Comparison of ENCODE assay signal across 8 cellular contexts in genomic region chr20:46022411-46023147, GRCh38. TPM values are rescaled to one million over a fixed set of nuclear protein-coding genes. Genes with fewer than 3 reads are reported as not detected.
DNase-seq lines count a peak whose midpoint lies in the region; ATAC-seq and TF ChIP-seq lines count a peak whose summit lies in the region.

No MANE protein-coding gene starts in this region.

- peak overlapping the region; percentile 69 for H3K4me3 Mint-ChIP-seq in CD4-positive, alpha-beta T cell
- peak overlapping the region; percentile 63 for H3K4me3 Mint-ChIP-seq in activated naive CD4-positive, alpha-beta T cell treated with anti-CD3 and anti-CD28 coated beads for 36 hours

- no peaks in the 10 kb centered on the region for H3K36me3 Mint-ChIP-seq in CD4-positive, alpha-beta T cell (ENCODE audit: low read depth)
- no peaks in the 10 kb centered on the region for H3K36me3 Mint-ChIP-seq in activated naive CD4-positive, alpha-beta T cell treated with anti-CD3 and anti-CD28 coated beads for 36 hours (ENCODE audit: low read depth)

- TF ChIP-seq EP300 in SK-N-SH (IDR thresholded peaks at IDR 0.05; ENCODE audit: borderline replicate concordance in 1 of 2, low read depth in 1 of 2, low read length in 1 of 2), result no peak

- POLR2A ChIA-PET in CD4-positive, alpha-beta T cell (lab: Charles Lee), result interaction anchor here (1.4 kb wide), 1 partner anchor 51 kb away, joined by 5 read pairs; the partner anchor contains the start of gene ZNF335
- POLR2A ChIA-PET in SK-N-SH (lab: Yijun Ruan, JAX), result no interaction called here

- H3K4me3 ChIP-seq in HUES48 (ENCODE audit: low read depth, low read length), result peak overlapping the region; percentile 73
- peak overlapping the region; percentile 59 to 60 for H3K4me3 ChIP-seq in SK-N-SH (ENCODE audit: low read depth in 2 of 2, low read length in 1 of 2)
- peak overlapping the region; percentile 66 for H3K4me3 ChIP-seq in cardiac muscle cell
- H3K4me3 ChIP-seq in psoas muscle, result no peak overlapping the region

- WGBS in SK-N-SH (ENCODE audit: low lambda C conversion rate), result 23% methylated on average over 32 of the region's 37 CpGs
- WGBS in psoas muscle, 3 donors, result 2% methylated on average over 25 to 36 of the region's 37 CpGs

- no peak overlapping the region for H3K9ac ChIP-seq in HUES48 (ENCODE audit: low read depth, low read length)
- H3K9ac ChIP-seq in SK-N-SH, result no peak overlapping the region

- peaks cover 4% of the 10 kb centered on the region for H3F3A ChIP-seq in SK-N-SH (replicated peaks; ENCODE audit: insufficient read depth)

- H2AFZ ChIP-seq in SK-N-SH (ENCODE audit: low read depth), result no peak overlapping the region

- TF ChIP-seq RAD21 in SK-N-SH (IDR thresholded peaks at IDR 0.05; ENCODE audit: low read length), result peak; percentile 52

- peaks cover 10% of the 10 kb centered on the region for H4K20me1 ChIP-seq in SK-N-SH (ENCODE audit: insufficient read depth)

- no peak overlapping the region for H3K27ac Mint-ChIP-seq in CD4-positive, alpha-beta T cell
- no peak overlapping the region for H3K27ac Mint-ChIP-seq in activated naive CD4-positive, alpha-beta T cell treated with anti-CD3 and anti-CD28 coated beads for 36 hours

- H3K4me1 ChIP-seq in HUES48 (ENCODE audit: control insufficient read depth, insufficient read depth, low read length), result no peaks in the 10 kb centered on the region
- peaks cover 0 to 13% of the 10 kb centered on the region in 2 experiments; a peak in 1 of 4 replicates for H3K4me1 ChIP-seq in SK-N-SH (ENCODE audit: control insufficient read depth in 1 of 2, insufficient read depth in 2 of 2, low read depth in 1 of 2, low read length in 1 of 2)
- no peaks in the 10 kb centered on the region for H3K4me1 ChIP-seq in cardiac muscle cell (ENCODE audit: low read depth)
- no peaks in the 10 kb centered on the region for H3K4me1 ChIP-seq in psoas muscle

- CTCF ChIA-PET in CD4-positive, alpha-beta T cell (lab: Charles Lee), result interaction anchor here (0.6 to 2.0 kb wide), 18 partner anchors 9 to 649 kb away, joined by 3 to 14 read pairs (median 4); no protein-coding TSS in a partner anchor
- CTCF ChIA-PET in SK-N-SH (lab: Yijun Ruan, JAX), result interaction anchor here (0.6 to 2.2 kb wide), 26 partner anchors 8 to 1231 kb away, joined by 3 to 13 read pairs (median 3); partner anchors contain the start of genes MMP9 and NCOA5
- CTCF ChIA-PET in activated naive CD4-positive, alpha-beta T cell treated with anti-CD3 and anti-CD28 coated beads for 36 hours (lab: Charles Lee), result interaction anchor here (0.7 to 2.5 kb wide), 21 partner anchors 8 to 279 kb away, joined by 3 to 13 read pairs (median 4); no protein-coding TSS in a partner anchor

- H3K27me3 Mint-ChIP-seq in CD4-positive, alpha-beta T cell, result peaks cover 74% of the 10 kb centered on the region
- H3K27me3 Mint-ChIP-seq in activated naive CD4-positive, alpha-beta T cell treated with anti-CD3 and anti-CD28 coated beads for 36 hours (ENCODE audit: low read depth), result peaks cover 32% of the 10 kb centered on the region

- H3K9me3 Mint-ChIP-seq in CD4-positive, alpha-beta T cell, result no peaks in the 10 kb centered on the region
- no peaks in the 10 kb centered on the region for H3K9me3 Mint-ChIP-seq in activated naive CD4-positive, alpha-beta T cell treated with anti-CD3 and anti-CD28 coated beads for 36 hours

- DNase-seq in CD4-positive, alpha-beta T cell, result peak; percentile 59 to 82 (median 68)
- DNase-seq in SK-N-SH (peak; percentile 59), cardiac muscle cell (ENCODE audit: low read depth in 1 of 2, low spot score in 1 of 2) (peak; percentile 48 to 72), psoas muscle (peak; percentile 56 to 80), NCI-H1048 (lab: John Stamatoyannopoulos, UW) (no peak)
- peak; percentile 83 for DNase-seq in activated naive CD4-positive, alpha-beta T cell treated with anti-CD3 and anti-CD28 coated beads for 36 hours

- peak; percentile 59 for ATAC-seq in CD4-positive, alpha-beta T cell (ENCODE audit: poor library complexity)
- ATAC-seq in psoas muscle (peak; percentile 64 to 86 (median 68)), HG02571 (IDR thresholded peaks at IDR 0.05; ENCODE audit: unreplicated experiment) (no peak)

- no peaks in the 10 kb centered on the region for H3K9me3 ChIP-seq in CD4-positive, alpha-beta T cell (ENCODE audit: control insufficient read depth, low read length)
- H3K9me3 ChIP-seq in HUES48 (ENCODE audit: control insufficient read depth, insufficient read depth, low read length) (no peaks in the 10 kb centered on the region), SK-N-SH (no peaks in the 10 kb centered on the region), cardiac muscle cell (ENCODE audit: low read depth) (no peaks in the 10 kb centered on the region), psoas muscle (no peaks in the 10 kb centered on the region)

- H3K9me2 ChIP-seq in SK-N-SH, result no peaks in the 10 kb centered on the region

- peaks cover 23% of the 10 kb centered on the region for H3K4me1 Mint-ChIP-seq in CD4-positive, alpha-beta T cell (ENCODE audit: low read depth)
- peaks cover 8% of the 10 kb centered on the region for H3K4me1 Mint-ChIP-seq in activated naive CD4-positive, alpha-beta T cell treated with anti-CD3 and anti-CD28 coated beads for 36 hours (ENCODE audit: low read depth)

- H3K79me2 ChIP-seq in SK-N-SH (ENCODE audit: insufficient read depth), result no peaks in the 10 kb centered on the region

- TF ChIP-seq CTCF in CD4-positive, alpha-beta T cell (IDR thresholded peaks at IDR 0.05), result peak; percentile 75
- peak; percentile 59 for TF ChIP-seq CTCF in SK-N-SH (IDR thresholded peaks at IDR 0.05)
- TF ChIP-seq CTCF in cardiac muscle cell (IDR thresholded peaks at IDR 0.05; ENCODE audit: low read depth, low read length), result peak; percentile 85
- peak; percentile 61 for TF ChIP-seq CTCF in psoas muscle (IDR thresholded peaks at IDR 0.05)

- H3K27ac ChIP-seq in CD4-positive, alpha-beta T cell (ENCODE audit: low read depth, low read length), result no peak overlapping the region
- H3K27ac ChIP-seq in HUES48 (ENCODE audit: low read depth, low read length) (peak overlapping the region; percentile 22), SK-N-SH (ENCODE audit: low read depth in 2 of 2, low read length in 1 of 2) (no peak overlapping the region; a peak in 1 of 4 replicates), cardiac muscle cell (no peak overlapping the region), psoas muscle (no peak overlapping the region)

- H3K27me3 ChIP-seq in CD4-positive, alpha-beta T cell (ENCODE audit: control insufficient read depth, insufficient read depth, low read length), result peaks cover 56% of the 10 kb centered on the region
- peaks cover 47% of the 10 kb centered on the region for H3K27me3 ChIP-seq in HUES48 (ENCODE audit: control insufficient read depth, insufficient read depth, low read length)
- no peaks in the 10 kb centered on the region for H3K27me3 ChIP-seq in SK-N-SH (ENCODE audit: insufficient read depth)
- peaks cover 45% of the 10 kb centered on the region for H3K27me3 ChIP-seq in cardiac muscle cell
- peaks cover 0 to 82% (median 30%) of the 10 kb centered on the region in 3 donors for H3K27me3 ChIP-seq in psoas muscle (ENCODE audit: insufficient read depth in 3 of 3, low read length in 2 of 3)

- intact Hi-C loops in CD4-positive, alpha-beta T cell (cut with DNase I, micrococcal nuclease), result loop anchor here (1.0 to 5.0 kb wide), 6 partner anchors 64 to 658 kb away; partner anchors contain the start of gene PCIF1 (in 1 of the 2)
- intact Hi-C loops in activated naive CD4-positive, alpha-beta T cell treated with anti-CD3 and anti-CD28 coated beads for 36 hours (cut with micrococcal nuclease), result loop anchor here (1.0 kb wide), 3 partner anchors 50 to 152 kb away; partner anchors contain the start of genes NCOA5 and ZNF335
- intact Hi-C loops in psoas muscle (cut with DNase I), result loop anchor here (2.0 to 10.0 kb wide), 5 partner anchors 64 to 325 kb away; partner anchors contain the start of gene NCOA5 (in 1 of the 2)

- no peaks in the 10 kb centered on the region for H3K36me3 ChIP-seq in HUES48 (ENCODE audit: control insufficient read depth, insufficient read depth, low read length)
- H3K36me3 ChIP-seq in SK-N-SH (replicated peaks in 1 of 2; ENCODE audit: control insufficient read depth in 1 of 2, insufficient read depth in 2 of 2, low read length in 1 of 2), result no peaks in the 10 kb centered on the region
- H3K36me3 ChIP-seq in cardiac muscle cell, result no peaks in the 10 kb centered on the region
- no peaks in the 10 kb centered on the region for H3K36me3 ChIP-seq in psoas muscle (ENCODE audit: insufficient read depth in 1 of 2, low read depth in 1 of 2)

- peak overlapping the region; percentile 84 for H3K4me2 ChIP-seq in SK-N-SH

TF ChIP-seq in SK-N-SH, 30 proteins besides CTCF, POLR2A, EP300 and RAD21 (continues in another document):
- TF ChIP-seq RXRA (IDR thresholded peaks at IDR 0.05; ENCODE audit: borderline replicate concordance, low read depth), result no peak
- TF ChIP-seq FOXJ3 (CRISPR knock-in tag; IDR thresholded peaks at IDR 0.05), result no peak

RNA-seq across cellular contexts. Expression of gene SLC12A5, which starts 6.4 kb away (rescaled TPM):
- 1 to 10 TPM; 1.3 to 2.4 TPM for total RNA-seq in CD4-positive, alpha-beta T cell
- polyA plus RNA-seq in SK-N-SH (2012; rRNA removed) (8.5 and 19.9 TPM in 2 replicates), cardiac muscle cell (17.1 and 27.9 TPM in 2 replicates), psoas muscle (under 1 TPM in 1 of 3 donors, not detected in 2; 0.29 TPM)
- 12.5 and 13.7 TPM in 2 replicates for polyA plus RNA-seq in SK-N-SH (2012; cell fraction: cytosol; rRNA removed)
- polyA plus RNA-seq in SK-N-SH (2012; cell fraction: nucleus; rRNA removed), result 10.6 and 12.8 TPM in 2 replicates
- not detected for total RNA-seq in activated naive CD4-positive, alpha-beta T cell treated with anti-CD3 and anti-CD28 coated beads for 36 hours
- total RNA-seq in cardiac muscle cell (7.6 and 8.3 TPM in 2 replicates), psoas muscle (not detected)

RNA-seq across cellular contexts. Expression of gene MMP9, which starts 13.9 kb away (rescaled TPM):
- total RNA-seq in CD4-positive, alpha-beta T cell, result 1 to 10 TPM; 1.6 to 2.2 TPM
- 0.18 and 0.23 TPM in 2 replicates for polyA plus RNA-seq in SK-N-SH (2012; rRNA removed)
- 0.09 and 0.12 TPM in 2 replicates for polyA plus RNA-seq in SK-N-SH (2012; cell fraction: cytosol; rRNA removed)
- polyA plus RNA-seq in SK-N-SH (2012; cell fraction: nucleus; rRNA removed), result 0.42 and 0.46 TPM in 2 replicates
- total RNA-seq in activated naive CD4-positive, alpha-beta T cell treated with anti-CD3 and anti-CD28 coated beads for 36 hours, result not detected
- total RNA-seq in cardiac muscle cell, result 0.21 TPM in 1 of 2 replicates, not detected in the other
- polyA plus RNA-seq in cardiac muscle cell, result 0.15 and 0.20 TPM in 2 replicates
- total RNA-seq in psoas muscle, result 1 to 10 TPM in 1 of 4 donors, under 1 TPM in 3; 0.30 to 1.2 (median 0.53) TPM
- polyA plus RNA-seq in psoas muscle, result under 1 TPM; 0.07 to 0.20 (median 0.19) TPM

RNA-seq across cellular contexts. Expression of gene ZNF335, which starts 50.6 kb away (rescaled TPM):
- total RNA-seq in CD4-positive, alpha-beta T cell, result 10 to 100 TPM; 67.3 to 74.6 TPM
- polyA plus RNA-seq in SK-N-SH (2012; rRNA removed) (8.5 and 11.7 TPM in 2 replicates), cardiac muscle cell (13.5 and 26.7 TPM in 2 replicates), psoas muscle (1 to 10 TPM; 6.9 to 9.0 (median 7.2) TPM)
- 3.0 and 4.5 TPM in 2 replicates for polyA plus RNA-seq in SK-N-SH (2012; cell fraction: cytosol; rRNA removed)
- 47.8 and 52.8 TPM in 2 replicates for polyA plus RNA-seq in SK-N-SH (2012; cell fraction: nucleus; rRNA removed)
- 10 to 100 TPM; 26.8 to 28.0 TPM for total RNA-seq in activated naive CD4-positive, alpha-beta T cell treated with anti-CD3 and anti-CD28 coated beads for 36 hours
- total RNA-seq in cardiac muscle cell (18.1 and 28.1 TPM in 2 replicates), psoas muscle (10 to 100 TPM; 10.2 to 11.5 (median 10.9) TPM)
